In genomic region chr20:15772826-15773225, GRCh38 we compare ENCODE assay signal across 9 cellular contexts.
"Had no signal": no experiment of that assay in that cellular context is flagged by ENCODE, and none has a peak within 500 bp of the region (broad histone marks: within the 10 kb centered on the region; RNA-seq: fewer than 3 reads in every experiment).

No MANE protein-coding gene starts in this region.

- H3K9me3 ChIP-seq: HAP-1 had no signal

- H3K9ac ChIP-seq: GM23248 had no signal

- H3K4me3 Mint-ChIP-seq: IgD-negative memory B cell had no signal

- H3K4me3 ChIP-seq: GM23248, HAP-1 had no signal

- H3K27ac ChIP-seq: GM23248, HL-60 had no signal

- DNase-seq: GM23248, GOT3, H7, KBM-7 had no signal

- ATAC-seq: HCT116, HepG2 had no signal

- H3K36me3 ChIP-seq: HAP-1 had no signal

- H3K27ac Mint-ChIP-seq: IgD-negative memory B cell had no signal

- H2AFZ ChIP-seq: GM23248 had no signal
